34 cellular contexts compared by ENCODE assay signal in the genomic region with DNA sequence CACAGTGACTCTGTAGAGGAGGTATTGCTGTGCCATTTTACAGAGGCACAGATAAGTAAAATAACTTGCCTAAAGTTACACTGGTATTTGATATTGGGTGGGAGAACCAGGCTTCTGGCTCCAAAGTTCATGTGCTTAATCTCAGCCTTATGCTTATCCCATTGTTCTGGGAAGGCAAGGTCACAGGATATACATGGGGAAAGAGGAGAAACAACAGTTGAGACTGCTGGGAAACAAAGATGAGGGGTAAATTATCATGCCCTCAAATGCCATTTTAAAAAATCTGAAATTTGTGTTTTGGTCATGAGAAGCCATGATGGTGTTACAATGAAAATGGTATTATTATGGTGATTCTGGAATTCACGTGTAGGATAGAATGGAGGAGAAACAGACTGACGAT. TPM values are rescaled to one million over a fixed set of nuclear protein-coding genes. Genes with fewer than 3 reads are reported as not detected.
"Had no signal": no experiment of that assay in that cellular context is flagged by ENCODE, and none has a peak within 500 bp of the region (broad histone marks: within the 10 kb centered on the region; RNA-seq: fewer than 3 reads in every experiment).

No MANE protein-coding gene starts in this region.

- DNase-seq: activated CD4-positive, alpha-beta memory T cell treated with anti-CD3 and anti-CD28 coated beads for 36 hours; activated CD4-positive, alpha-beta T cell treated with anti-CD3 and anti-CD28 coated beads for 36 hours; activated CD4-positive, alpha-beta T cell treated with anti-CD3 and anti-CD28 coated beads, Interleukin-2, amount 50 U/mL, for 1 hour; activated CD8-positive, alpha-beta memory T cell treated with anti-CD3 and anti-CD28 coated beads, Interleukin-2, amount 50 U/mL, for 4 hours; activated gamma-delta T cell; activated naive CD4-positive, alpha-beta T cell treated with Interleukin-2 at 50 U/mL for 16 hours; activated naive CD8-positive, alpha-beta T cell treated with anti-CD3 and anti-CD28 coated beads, Interleukin-2, amount 10 ng/mL, durations not matched to agents 7 days and 5 days; activated T-cell treated with anti-CD3 and anti-CD28 coated beads, Interleukin-2, amount 50 U/mL, for 72 hours; amygdala; NCI-H1092 treated with DMSO at 0.1 percent for 48 hours; NCI-H1417; NCI-H146; NCI-H187; NCI-H2029 treated with DMSO at 0.1 percent for 48 hours; NCI-H2171 treated with DMSO at 0.1 percent for 48 hours; NCI-H226; NCI-H446 treated with DMSO at 0.1 percent for 48 hours; NCI-H524; Peyer's patch; RPMI8226; SHP77 treated with DMSO at 0.1 percent for 48 hours; SK-N-SH had no signal

- H3K27me3 Mint-ChIP-seq: activated CD4-positive, alpha-beta memory T cell treated with anti-CD3 and anti-CD28 coated beads for 36 hours; activated CD4-positive, alpha-beta T cell treated with anti-CD3 and anti-CD28 coated beads for 36 hours; activated naive CD4-positive, alpha-beta T cell treated with anti-CD3 and anti-CD28 coated beads, Interleukin-2, amount 50 U/mL, for 24 hours; central memory CD8-positive, alpha-beta T cell had no signal

- H3K27ac Mint-ChIP-seq: activated CD4-positive, alpha-beta memory T cell treated with anti-CD3 and anti-CD28 coated beads for 36 hours; activated CD4-positive, alpha-beta T cell treated with anti-CD3 and anti-CD28 coated beads for 36 hours; activated naive CD4-positive, alpha-beta T cell treated with anti-CD3 and anti-CD28 coated beads, Interleukin-2, amount 50 U/mL, for 24 hours; activated naive CD8-positive, alpha-beta T cell treated with anti-CD3 and anti-CD28 coated beads, Interleukin-2, amount 10 ng/mL, durations not matched to agents 7 days and 5 days; activated T-helper 2 cell treated with anti-CD3 and anti-CD28 coated beads, Interferon-gamma antibody, Interleukin-2, Interleukin-4, amounts not matched to agents 10 μg/mL and 5 μg/mL and 100 μg/mL, durations not matched to agents 14 hours and 24 hours and 36 hours; T-helper 2 cell treated with Interferon-gamma antibody and Interleukin-4, amounts not matched to agents 5 μg/mL and 100 μg/mL, for 36 hours had no signal

- H3K9me3 ChIP-seq: ascending aorta, Peyer's patch, SJSA1, SK-N-SH had no signal

- H3K4me3 Mint-ChIP-seq: activated CD4-positive, alpha-beta memory T cell treated with anti-CD3 and anti-CD28 coated beads for 36 hours; activated CD4-positive, alpha-beta T cell treated with anti-CD3 and anti-CD28 coated beads for 36 hours; activated naive CD4-positive, alpha-beta T cell treated with anti-CD3 and anti-CD28 coated beads, Interleukin-2, amount 50 U/mL, for 24 hours; activated naive CD8-positive, alpha-beta T cell treated with anti-CD3 and anti-CD28 coated beads, Interleukin-2, amount 10 ng/mL, durations not matched to agents 7 days and 5 days; activated T-cell treated with anti-CD3 and anti-CD28 coated beads, Interleukin-2, amount 50 U/mL, for 72 hours; central memory CD8-positive, alpha-beta T cell; T-helper 1 cell treated with Interleukin-12 subunit alpha and Interleukin-12 subunit beta and Interleukin-4 antibody, amounts not matched to agents 30 μg/mL and 1 μg/mL, for 36 hours; T-helper 2 cell treated with Interferon-gamma antibody and Interleukin-4, amounts not matched to agents 5 μg/mL and 100 μg/mL, for 36 hours had no signal

- H3K4me3 ChIP-seq: ascending aorta, cardiac muscle cell, Peyer's patch, SJSA1 had no signal

- FAIRE-seq: TTC549 had no signal

- H3K4me1 ChIP-seq: Peyer's patch had no signal

- H3K27ac ChIP-seq: ascending aorta, cardiac muscle cell, KMS-11, Peyer's patch, SJSA1 had no signal

- H3K9me3 Mint-ChIP-seq: activated CD4-positive, alpha-beta memory T cell treated with anti-CD3 and anti-CD28 coated beads for 36 hours; activated naive CD4-positive, alpha-beta T cell treated with anti-CD3 and anti-CD28 coated beads, Interleukin-2, amount 50 U/mL, for 24 hours; activated naive CD8-positive, alpha-beta T cell treated with anti-CD3 and anti-CD28 coated beads, Interleukin-2, amount 10 ng/mL, durations not matched to agents 7 days and 5 days; activated T-cell treated with anti-CD3 and anti-CD28 coated beads, Interleukin-2, amount 50 U/mL, for 72 hours; activated T-helper 2 cell treated with anti-CD3 and anti-CD28 coated beads, Interferon-gamma antibody, Interleukin-2, Interleukin-4, amounts not matched to agents 10 μg/mL and 5 μg/mL and 100 μg/mL, durations not matched to agents 14 hours and 24 hours and 36 hours; central memory CD8-positive, alpha-beta T cell; T-helper 2 cell treated with Interferon-gamma antibody and Interleukin-4, amounts not matched to agents 5 μg/mL and 100 μg/mL, for 36 hours had no signal

- H3K36me3 Mint-ChIP-seq: activated CD4-positive, alpha-beta memory T cell treated with anti-CD3 and anti-CD28 coated beads for 36 hours; activated naive CD4-positive, alpha-beta T cell treated with anti-CD3 and anti-CD28 coated beads, Interleukin-2, amount 50 U/mL, for 24 hours; activated naive CD8-positive, alpha-beta T cell treated with anti-CD3 and anti-CD28 coated beads, Interleukin-2, amount 10 ng/mL, durations not matched to agents 7 days and 5 days had no signal

- H3K9ac ChIP-seq: KMS-11, SK-N-SH had no signal

- ATAC-seq: activated CD4-positive, alpha-beta T cell treated with anti-CD3 and anti-CD28 coated beads for 36 hours; activated CD4-positive, CD25-positive, alpha-beta regulatory T cell treated with anti-CD3 and anti-CD28 coated beads, Interleukin-2, amount 50 U/mL, for 24 hours; activated T-cell treated with anti-CD3 and anti-CD28 coated beads, Interleukin-2, amount 50 U/mL, for 72 hours had no signal

- H3K27me3 ChIP-seq: ascending aorta, cardiac muscle cell, Peyer's patch, SJSA1 had no signal

- H3K4me2 ChIP-seq: KMS-11, SK-N-SH had no signal

- H3K36me3 ChIP-seq: ascending aorta, cardiac muscle cell, Peyer's patch, SJSA1 had no signal

RNA-seq across cellular contexts. Expression of a gene that starts 54.4 kb away (rescaled TPM):
- total RNA-seq: ascending aorta, cardiac muscle cell, LHCN-M2, SJSA1 had no signal
- polyA plus RNA-seq: SK-N-SH had no signal
